ENCODE assay signal across 13 cellular contexts in genomic region chr18:49335677-49336076, GRCh38.
DNase-seq lines count a peak whose midpoint lies in the region; ATAC-seq and TF ChIP-seq lines count a peak whose summit lies in the region.
"Had no signal": no experiment of that assay in that cellular context is flagged by ENCODE, and none has a peak within 500 bp of the region (broad histone marks: within the 10 kb centered on the region; RNA-seq: fewer than 3 reads in every experiment).

No MANE protein-coding gene starts in this region.

- H3K9me3 Mint-ChIP-seq in activated CD8-positive, alpha-beta T cell treated with anti-CD3 and anti-CD28 coated beads for 36 hours, result no peaks in the 10 kb centered on the region
- no peaks in the 10 kb centered on the region for H3K9me3 Mint-ChIP-seq in CD8-positive, alpha-beta T cell
- H3K9me3 Mint-ChIP-seq: naive thymus-derived CD4-positive, alpha-beta T cell; T-helper 1 cell treated with Interleukin-12 subunit alpha and Interleukin-12 subunit beta and Interleukin-4 antibody, amounts not matched to agents 30 μg/mL and 1 μg/mL, for 36 hours had no signal

- H3K4me3 Mint-ChIP-seq in activated CD8-positive, alpha-beta T cell treated with anti-CD3 and anti-CD28 coated beads for 36 hours, result no peak overlapping the region
- H3K4me3 Mint-ChIP-seq in CD8-positive, alpha-beta T cell, result no peak overlapping the region
- H3K4me3 Mint-ChIP-seq: naive thymus-derived CD4-positive, alpha-beta T cell; T-helper 1 cell treated with Interleukin-12 subunit alpha and Interleukin-12 subunit beta and Interleukin-4 antibody, amounts not matched to agents 30 μg/mL and 1 μg/mL, for 36 hours had no signal

- H4K20me1 ChIP-seq in Karpas-422 (ENCODE audit: insufficient read depth, low read depth, low read length), result no peaks in the 10 kb centered on the region
- H4K20me1 ChIP-seq in smooth muscle cell (ENCODE audit: low read depth), result no peaks in the 10 kb centered on the region

- ATAC-seq in Right ventricle myocardium superior (ENCODE audit: poor library complexity) (no peak), HG03280 (IDR thresholded peaks at IDR 0.05; ENCODE audit: unreplicated experiment) (no peak), HG03571 (IDR thresholded peaks at IDR 0.05; ENCODE audit: unreplicated experiment) (no peak)
- no peak for ATAC-seq in activated CD8-positive, alpha-beta T cell treated with anti-CD3 and anti-CD28 coated beads for 36 hours
- no peak for ATAC-seq in CD8-positive, alpha-beta T cell
- ATAC-seq: naive thymus-derived CD4-positive, alpha-beta T cell had no signal

- TF ChIP-seq CTCF in left ventricle myocardium inferior (IDR thresholded peaks at IDR 0.05; ENCODE audit: borderline replicate concordance), result peak; percentile 9
- TF ChIP-seq CTCF in activated CD8-positive, alpha-beta T cell treated with anti-CD3 and anti-CD28 coated beads for 36 hours (IDR thresholded peaks at IDR 0.05), result no peak
- peak; percentile 8 for TF ChIP-seq CTCF in smooth muscle cell (IDR thresholded peaks at IDR 0.05; ENCODE audit: borderline replicate concordance, insufficient read depth, poor library complexity, severe bottlenecking)
- no peak for TF ChIP-seq CTCF in CD8-positive, alpha-beta T cell (IDR thresholded peaks at IDR 0.05)

- 85% methylated on average over 4 of the region's 4 CpGs for WGBS in smooth muscle cell (ENCODE audit: low lambda C conversion rate)

- H3K9me2 ChIP-seq in Karpas-422 (replicated peaks; ENCODE audit: insufficient read depth, low read length), result no peaks in the 10 kb centered on the region

- H3K4me1 ChIP-seq in left ventricle myocardium inferior (peaks cover 4% of the 10 kb centered on the region), Karpas-422 (ENCODE audit: low read length) (no peaks in the 10 kb centered on the region), smooth muscle cell (ENCODE audit: low read depth) (no peaks in the 10 kb centered on the region)
- H3K4me1 ChIP-seq in CD8-positive, alpha-beta T cell (ENCODE audit: insufficient read depth, low read length), result no peaks in the 10 kb centered on the region

- H3K27me3 ChIP-seq in left ventricle myocardium inferior (ENCODE audit: low read depth) (no peaks in the 10 kb centered on the region), Karpas-422 (ENCODE audit: low read length) (no peaks in the 10 kb centered on the region), smooth muscle cell (ENCODE audit: low read depth) (no peaks in the 10 kb centered on the region)
- no peaks in the 10 kb centered on the region for H3K27me3 ChIP-seq in CD8-positive, alpha-beta T cell (ENCODE audit: insufficient read depth, low read length)
- H3K27me3 ChIP-seq: cardiac muscle cell had no signal

- DNase-seq in left ventricle myocardium inferior (no peak), Right ventricle myocardium superior (no peak), Karpas-422 (peak; percentile 57), smooth muscle cell (lab: John Stamatoyannopoulos, UW; ENCODE audit: unreplicated experiment) (no peak)
- peak; percentile 23 for DNase-seq in activated CD8-positive, alpha-beta T cell treated with anti-CD3 and anti-CD28 coated beads for 36 hours
- DNase-seq in CD8-positive, alpha-beta T cell, result no peak
- DNase-seq: activated gamma-delta T cell treated with Interleukin-2 at 50 U/mL for 16 hours, NCI-H2029 treated with DMSO at 0.1 percent for 48 hours had no signal

- H3K36me3 Mint-ChIP-seq in activated CD8-positive, alpha-beta T cell treated with anti-CD3 and anti-CD28 coated beads for 36 hours (ENCODE audit: low read depth), result peaks cover 15% of the 10 kb centered on the region
- H3K36me3 Mint-ChIP-seq in CD8-positive, alpha-beta T cell, result peaks cover 35% of the 10 kb centered on the region

- H3K27ac Mint-ChIP-seq in activated CD8-positive, alpha-beta T cell treated with anti-CD3 and anti-CD28 coated beads for 36 hours, result no peak overlapping the region
- no peak overlapping the region for H3K27ac Mint-ChIP-seq in CD8-positive, alpha-beta T cell
- H3K27ac Mint-ChIP-seq: naive thymus-derived CD4-positive, alpha-beta T cell; T-helper 1 cell treated with Interleukin-12 subunit alpha and Interleukin-12 subunit beta and Interleukin-4 antibody, amounts not matched to agents 30 μg/mL and 1 μg/mL, for 36 hours had no signal

- H3K27me3 Mint-ChIP-seq in activated CD8-positive, alpha-beta T cell treated with anti-CD3 and anti-CD28 coated beads for 36 hours, result no peaks in the 10 kb centered on the region
- no peaks in the 10 kb centered on the region for H3K27me3 Mint-ChIP-seq in CD8-positive, alpha-beta T cell (ENCODE audit: low read depth)
- H3K27me3 Mint-ChIP-seq: naive thymus-derived CD4-positive, alpha-beta T cell had no signal

- H2AFZ ChIP-seq in Karpas-422 (ENCODE audit: low read length), result no peak overlapping the region
- no peak overlapping the region for H2AFZ ChIP-seq in smooth muscle cell (ENCODE audit: low read depth)

- H3K9ac ChIP-seq in Karpas-422 (ENCODE audit: low read length) (no peak overlapping the region), smooth muscle cell (ENCODE audit: low read depth) (no peak overlapping the region)

- H3K36me3 ChIP-seq in left ventricle myocardium inferior, result peaks cover 10% of the 10 kb centered on the region
- H3K36me3 ChIP-seq in Karpas-422 (ENCODE audit: insufficient read depth, low read length), result no peaks in the 10 kb centered on the region
- H3K36me3 ChIP-seq in smooth muscle cell (ENCODE audit: low read depth), result no peaks in the 10 kb centered on the region
- H3K36me3 ChIP-seq in CD8-positive, alpha-beta T cell (ENCODE audit: insufficient read depth, low read length), result peaks cover 6% of the 10 kb centered on the region
- H3K36me3 ChIP-seq: cardiac muscle cell had no signal

- intact Hi-C loops in left ventricle myocardium inferior (cut with micrococcal nuclease) (no loop called here), Right ventricle myocardium superior (cut with DNase I) (no loop called here)
- intact Hi-C loops in activated CD8-positive, alpha-beta T cell treated with anti-CD3 and anti-CD28 coated beads for 36 hours (cut with micrococcal nuclease), result no loop called here
- intact Hi-C loops in CD8-positive, alpha-beta T cell (cut with DNase I, micrococcal nuclease), result loop anchor here (1.0 to 10.0 kb wide), 2 partner anchors 660 to 661 kb away; no protein-coding TSS in a partner anchor

- CTCF ChIA-PET in activated CD8-positive, alpha-beta T cell treated with anti-CD3 and anti-CD28 coated beads for 36 hours (lab: Charles Lee), result interaction anchor here (1.0 kb wide), 1 partner anchor 660 kb away, joined by 3 read pairs; no protein-coding TSS in a partner anchor
- CTCF ChIA-PET in CD8-positive, alpha-beta T cell (lab: Charles Lee), result interaction anchor here (1.2 kb wide), 1 partner anchor 660 kb away, joined by 4 read pairs; no protein-coding TSS in a partner anchor

- H3K9me3 ChIP-seq in left ventricle myocardium inferior (replicated peaks) (no peaks in the 10 kb centered on the region), Karpas-422 (ENCODE audit: low read length) (no peaks in the 10 kb centered on the region), smooth muscle cell (replicated peaks; ENCODE audit: low read depth) (no peaks in the 10 kb centered on the region)
- no peaks in the 10 kb centered on the region for H3K9me3 ChIP-seq in CD8-positive, alpha-beta T cell (ENCODE audit: low read length)

- H3K27ac ChIP-seq in left ventricle myocardium inferior (replicated peaks), result no peak overlapping the region
- H3K27ac ChIP-seq in Karpas-422 (ENCODE audit: low read length), result no peak overlapping the region
- H3K27ac ChIP-seq in smooth muscle cell (ENCODE audit: low read depth), result no peak overlapping the region
- no peak overlapping the region for H3K27ac ChIP-seq in CD8-positive, alpha-beta T cell (ENCODE audit: low read depth, low read length)
- H3K27ac ChIP-seq: cardiac muscle cell had no signal

- no peaks in the 10 kb centered on the region for H3F3A ChIP-seq in smooth muscle cell (ENCODE audit: low read depth)

- H3K79me2 ChIP-seq in Karpas-422 (ENCODE audit: low read length), result peaks cover 4% of the 10 kb centered on the region; the same call in 1 of the 2 replicates
- H3K79me2 ChIP-seq in smooth muscle cell (ENCODE audit: low read depth), result no peaks in the 10 kb centered on the region

- H3K4me2 ChIP-seq in Karpas-422 (ENCODE audit: low read depth, low read length, poor library complexity, severe bottlenecking) (no peak overlapping the region), smooth muscle cell (no peak overlapping the region)

- POLR2A ChIA-PET in activated CD8-positive, alpha-beta T cell treated with anti-CD3 and anti-CD28 coated beads for 36 hours (lab: Charles Lee), result no interaction called here
- POLR2A ChIA-PET in CD8-positive, alpha-beta T cell (lab: Charles Lee), result no interaction called here

- H3K4me1 Mint-ChIP-seq in activated CD8-positive, alpha-beta T cell treated with anti-CD3 and anti-CD28 coated beads for 36 hours (ENCODE audit: low read depth), result peaks cover 3% of the 10 kb centered on the region
- H3K4me1 Mint-ChIP-seq in CD8-positive, alpha-beta T cell (ENCODE audit: low read depth), result peaks cover 4% of the 10 kb centered on the region

- H3K4me3 ChIP-seq in left ventricle myocardium inferior, result no peak overlapping the region
- no peak overlapping the region for H3K4me3 ChIP-seq in Karpas-422 (ENCODE audit: low read length)
- no peak overlapping the region for H3K4me3 ChIP-seq in smooth muscle cell
- H3K4me3 ChIP-seq in CD8-positive, alpha-beta T cell (ENCODE audit: low read depth, low read length), result no peak overlapping the region
- H3K4me3 ChIP-seq: cardiac muscle cell had no signal

Comparison
In these comparisons a context has a peak if more than half of its experiments do, and no peak if none do; other contexts are left out.
1. DNase-seq: peak in Karpas-422 (single experiment) and activated CD8-positive, alpha-beta T cell treated with anti-CD3 and anti-CD28 coated beads for 36 hours (single experiment); none in left ventricle myocardium inferior (single experiment), Right ventricle myocardium superior (single experiment), smooth muscle cell (single experiment) and CD8-positive, alpha-beta T cell (0 of 7).
2. CTCF ChIP-seq: peak in left ventricle myocardium inferior (single experiment) and smooth muscle cell (single experiment); none in activated CD8-positive, alpha-beta T cell treated with anti-CD3 and anti-CD28 coated beads for 36 hours (single experiment) and CD8-positive, alpha-beta T cell (single experiment).
3. intact Hi-C loops: an anchor here in CD8-positive, alpha-beta T cell (1.0 to 10.0 kb wide); none called in left ventricle myocardium inferior, Right ventricle myocardium superior and activated CD8-positive, alpha-beta T cell treated with anti-CD3 and anti-CD28 coated beads for 36 hours.